In genomic region chr2:20436716-20437470, GRCh38 we compare ENCODE assay signal across 1 cellular context.
TF ChIP-seq lines count a peak whose summit lies in the region.

No MANE protein-coding gene starts in this region.

TF ChIP-seq in GM12878, 131 proteins besides CTCF, POLR2A, EP300 and RAD21:
- TF ChIP-seq HSF1 (IDR thresholded peaks at IDR 0.05; ENCODE audit: low read depth, low read length) (no peak), NRF1 (conservative IDR thresholded peaks at IDR 0.05; ENCODE audit: low read depth, low read length) (no peak), CBX3 (IDR thresholded peaks at IDR 0.05; ENCODE audit: borderline replicate concordance, low read depth) (no peak), ATF3 (IDR thresholded peaks at IDR 0.05; ENCODE audit: borderline replicate concordance, extremely low read depth, low read depth, low read length) (no peak), EZH2 (IDR thresholded peaks at IDR 0.05; ENCODE audit: borderline replicate concordance, control insufficient read depth, low read depth, low read length) (no peak), HDAC6 (IDR thresholded peaks at IDR 0.05; ENCODE audit: unreplicated experiment) (no peak), ZNF24 (IDR thresholded peaks at IDR 0.05) (no peak), IKZF2 (IDR thresholded peaks at IDR 0.05) (no peak), CREM (IDR thresholded peaks at IDR 0.05; ENCODE audit: low read depth) (no peak), ZBTB11 (CRISPR knock-in tag; IDR thresholded peaks at IDR 0.05) (no peak), ZNF207 (IDR thresholded peaks at IDR 0.05; ENCODE audit: borderline replicate concordance) (no peak), NFXL1 (IDR thresholded peaks at IDR 0.05; ENCODE audit: borderline replicate concordance) (no peak), RBBP5 (conservative IDR thresholded peaks at IDR 0.05) (no peak), JUNB (IDR thresholded peaks at IDR 0.05) (no peak), RAD51 (IDR thresholded peaks at IDR 0.05) (no peak), SMAD5 (IDR thresholded peaks at IDR 0.05; ENCODE audit: low read depth) (no peak), SPI1 (IDR thresholded peaks at IDR 0.05; ENCODE audit: borderline replicate concordance, insufficient read depth, low read depth, low read length) (no peak)
